1 cellular context compared by ENCODE assay signal in the genomic region with DNA sequence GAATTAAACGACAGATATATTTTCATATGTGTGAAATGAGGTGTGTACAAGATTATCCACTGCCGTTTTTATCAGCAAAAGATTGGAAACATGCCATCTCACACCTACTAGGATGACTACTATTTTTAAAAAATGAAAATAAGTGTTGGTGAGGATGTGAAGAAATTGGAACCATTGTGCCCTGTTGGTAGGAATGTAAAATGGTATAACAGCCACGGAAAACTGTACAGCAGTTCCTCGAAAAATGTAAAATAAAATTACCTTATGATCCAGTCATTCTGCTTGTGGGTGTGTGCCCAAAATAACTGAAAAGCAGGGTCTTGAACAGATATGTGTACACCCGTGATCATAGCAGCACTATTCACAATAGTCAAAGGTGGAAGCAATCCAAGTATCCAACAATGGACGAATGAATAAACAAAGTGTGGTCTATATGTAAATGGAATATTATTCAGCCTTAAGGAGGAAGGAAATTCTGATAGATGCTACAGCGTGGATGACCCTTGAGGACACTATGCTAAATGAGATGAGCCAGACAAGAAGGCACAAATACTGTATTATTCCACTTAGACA.
TF ChIP-seq lines count a peak whose summit lies in the region.

No MANE protein-coding gene starts in this region.

TF ChIP-seq in HepG2, 621 proteins besides CTCF, POLR2A, EP300 and RAD21:
- TF ChIP-seq ZNF746 (CRISPR knock-in tag; IDR thresholded peaks at IDR 0.05) (no peak), TEAD3 (CRISPR knock-in tag; optimal IDR thresholded peaks at IDR 0.05; ENCODE audit: borderline replicate concordance) (peak; percentile 17), GATAD2A (CRISPR knock-in tag; IDR thresholded peaks at IDR 0.05) (no peak)
- TF ChIP-seq, protein P1, sequence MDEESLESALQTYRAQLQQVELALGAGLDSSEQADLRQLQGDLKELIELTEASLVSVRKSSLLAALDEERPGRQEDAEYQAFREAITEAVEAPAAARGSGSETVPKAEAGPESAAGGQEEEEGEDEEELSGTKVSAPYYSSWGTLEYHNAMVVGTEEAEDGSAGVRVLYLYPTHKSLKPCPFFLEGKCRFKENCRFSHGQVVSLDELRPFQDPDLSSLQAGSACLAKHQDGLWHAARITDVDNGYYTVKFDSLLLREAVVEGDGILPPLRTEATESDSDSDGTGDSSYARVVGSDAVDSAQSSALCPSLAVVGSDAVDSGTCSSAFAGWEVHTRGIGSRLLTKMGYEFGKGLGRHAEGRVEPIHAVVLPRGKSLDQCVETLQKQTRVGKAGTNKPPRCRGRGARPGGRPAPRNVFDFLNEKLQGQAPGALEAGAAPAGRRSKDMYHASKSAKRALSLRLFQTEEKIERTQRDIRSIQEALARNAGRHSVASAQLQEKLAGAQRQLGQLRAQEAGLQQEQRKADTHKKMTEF (CRISPR knock-in tag; IDR thresholded peaks at IDR 0.05): no peak
